Comparison of ENCODE assay signal across 7 cellular contexts in genomic region chr17:76000016-76000754, GRCh38. TPM values are rescaled to one million over a fixed set of nuclear protein-coding genes. Genes with fewer than 3 reads are reported as not detected.
A peak's percentile ranks its signal among the peaks of the same experiment; 100 is the strongest.
DNase-seq lines count a peak whose midpoint lies in the region; ATAC-seq and TF ChIP-seq lines count a peak whose summit lies in the region.

No MANE protein-coding gene starts in this region.

- H3K9me3 Mint-ChIP-seq in activated CD8-positive, alpha-beta memory T cell treated with anti-CD3 and anti-CD28 coated beads, Interleukin-2, amount 10 ng/mL, durations not matched to agents 7 days and 5 days (ENCODE audit: low read depth), result no peaks in the 10 kb centered on the region

- ATAC-seq in activated CD8-positive, alpha-beta memory T cell treated with anti-CD3 and anti-CD28 coated beads, Interleukin-2, amount 10 ng/mL, durations not matched to agents 7 days and 5 days, result peak; percentile 77
- ATAC-seq in omental fat pad (ENCODE audit: low FRiP score) (no peak), GM19467 (IDR thresholded peaks at IDR 0.05; ENCODE audit: unreplicated experiment) (no peak), HG03139 (IDR thresholded peaks at IDR 0.05; ENCODE audit: unreplicated experiment) (no peak)

- TF ChIP-seq POLR2A in erythroblast (IDR thresholded peaks at IDR 0.05; ENCODE audit: low read length), result no peak

- H3K4me1 Mint-ChIP-seq in activated CD8-positive, alpha-beta memory T cell treated with anti-CD3 and anti-CD28 coated beads, Interleukin-2, amount 10 ng/mL, durations not matched to agents 7 days and 5 days, result peaks cover 14% of the 10 kb centered on the region

- H3K36me3 Mint-ChIP-seq in activated CD8-positive, alpha-beta memory T cell treated with anti-CD3 and anti-CD28 coated beads, Interleukin-2, amount 10 ng/mL, durations not matched to agents 7 days and 5 days, result no peaks in the 10 kb centered on the region

- no peak overlapping the region for H3K4me3 Mint-ChIP-seq in activated CD8-positive, alpha-beta memory T cell treated with anti-CD3 and anti-CD28 coated beads, Interleukin-2, amount 10 ng/mL, durations not matched to agents 7 days and 5 days

- CTCF ChIA-PET in activated CD8-positive, alpha-beta memory T cell treated with anti-CD3 and anti-CD28 coated beads, Interleukin-2, amount 10 ng/mL, durations not matched to agents 7 days and 5 days (lab: Charles Lee), result interaction anchor here (0.6 to 13.4 kb wide), 18 partner anchors 10 to 539 kb away, joined by 3 to 135 read pairs (median 4); partner anchors contain the start of genes ACOX1, MRPL38 and TEN1

- no peak overlapping the region for H3K27ac Mint-ChIP-seq in activated CD8-positive, alpha-beta memory T cell treated with anti-CD3 and anti-CD28 coated beads, Interleukin-2, amount 10 ng/mL, durations not matched to agents 7 days and 5 days

- TF ChIP-seq CTCF in GM12875 (IDR thresholded peaks at IDR 0.05; ENCODE audit: borderline replicate concordance, insufficient read depth, low read depth, low read length) (peak; percentile 91), omental fat pad (IDR thresholded peaks at IDR 0.05) (no peak)

- DNase-seq in NCI-H1930 (lab: John Stamatoyannopoulos, UW) (peak; percentile 54 to 71), erythroblast (lab: John Stamatoyannopoulos, UW) (peak; percentile 71 to 82), omental fat pad (ENCODE audit: low spot score) (peak; percentile 39)
- peak; percentile 75 for DNase-seq in activated CD8-positive, alpha-beta memory T cell treated with anti-CD3 and anti-CD28 coated beads, Interleukin-2, amount 10 ng/mL, durations not matched to agents 7 days and 5 days

- H3K27me3 Mint-ChIP-seq in activated CD8-positive, alpha-beta memory T cell treated with anti-CD3 and anti-CD28 coated beads, Interleukin-2, amount 10 ng/mL, durations not matched to agents 7 days and 5 days, result no peaks in the 10 kb centered on the region

- H3K4me3 ChIP-seq in GM12875 (ENCODE audit: low read depth, low read length), result no peak overlapping the region

RNA-seq across cellular contexts. Expression of gene CDK3, which starts 0.5 kb away (rescaled TPM):
- 1 to 10 TPM; 6.3 to 7.0 TPM for total RNA-seq in activated CD8-positive, alpha-beta memory T cell treated with anti-CD3 and anti-CD28 coated beads, Interleukin-2, amount 10 ng/mL, durations not matched to agents 7 days and 5 days
- 1 to 10 TPM; 5.0 to 8.0 (median 5.8) TPM for total RNA-seq in omental fat pad

RNA-seq across cellular contexts. Expression of gene TEN1, which starts 21.1 kb away (rescaled TPM):
- total RNA-seq in activated CD8-positive, alpha-beta memory T cell treated with anti-CD3 and anti-CD28 coated beads, Interleukin-2, amount 10 ng/mL, durations not matched to agents 7 days and 5 days, result 10 to 100 TPM; 13.3 to 15.1 TPM
- 10 to 100 TPM; 17.5 to 28.6 (median 19.9) TPM for total RNA-seq in omental fat pad

RNA-seq across cellular contexts. Expression of gene ACOX1, which starts 21.2 kb away (rescaled TPM):
- total RNA-seq in activated CD8-positive, alpha-beta memory T cell treated with anti-CD3 and anti-CD28 coated beads, Interleukin-2, amount 10 ng/mL, durations not matched to agents 7 days and 5 days, result 10 to 100 TPM; 28.8 to 33.8 TPM
- total RNA-seq in omental fat pad, result 100 to 1,000 TPM in 3 of 4 donors, 10 to 100 TPM in 1; 63.7 to 176 (median 123) TPM

RNA-seq across cellular contexts. Expression of gene EVPL, which starts 26.9 kb away (rescaled TPM):
- total RNA-seq in activated CD8-positive, alpha-beta memory T cell treated with anti-CD3 and anti-CD28 coated beads, Interleukin-2, amount 10 ng/mL, durations not matched to agents 7 days and 5 days, result under 1 TPM in 1 of 2 experiments, not detected in 1; 0.03 TPM
- 1 to 10 TPM in 3 of 4 donors, under 1 TPM in 1; 0.47 to 3.7 (median 1.4) TPM for total RNA-seq in omental fat pad

RNA-seq across cellular contexts. Expression of gene FBF1, which starts 59.3 kb away (rescaled TPM):
- 10 to 100 TPM; 26.6 to 36.7 TPM for total RNA-seq in activated CD8-positive, alpha-beta memory T cell treated with anti-CD3 and anti-CD28 coated beads, Interleukin-2, amount 10 ng/mL, durations not matched to agents 7 days and 5 days
- 1 to 10 TPM; 4.7 to 8.8 (median 7.0) TPM for total RNA-seq in omental fat pad
